ENCODE assay signal across 1 cellular context in genomic region chr1:18414872-18415447, GRCh38.
TF ChIP-seq lines count a peak whose summit lies in the region.

No MANE protein-coding gene starts in this region.

TF ChIP-seq in K562, 482 proteins besides CTCF, POLR2A, EP300 and RAD21 (continued from another document):
- TF ChIP-seq ZNF518B (CRISPR knock-in tag; IDR thresholded peaks at IDR 0.05) (no peak), ZNF668 (CRISPR knock-in tag; IDR thresholded peaks at IDR 0.05) (no peak), PTRF (tag; IDR thresholded peaks at IDR 0.05) (no peak), ATF7 (IDR thresholded peaks at IDR 0.05) (no peak), TEAD4 (IDR thresholded peaks at IDR 0.05; ENCODE audit: low read length) (peak; percentile 56; the same call in 1 of the 2 replicates), TEAD4 (CRISPR knock-in tag; IDR thresholded peaks at IDR 0.05; ENCODE audit: borderline replicate concordance) (no peak), AFF1 (IDR thresholded peaks at IDR 0.05; ENCODE audit: low read depth in 1 of 2, partially characterized antibody in 2 of 2) (no peak), ZNF655 (CRISPR knock-in tag; IDR thresholded peaks at IDR 0.05) (no peak), ZNF12 (CRISPR knock-in tag; IDR thresholded peaks at IDR 0.05) (no peak), E2F4 (CRISPR knock-in tag; IDR thresholded peaks at IDR 0.05; ENCODE audit: low read depth) (no peak), SP2 (IDR thresholded peaks at IDR 0.05; ENCODE audit: extremely low read depth, low read depth, low read length, poor library complexity, severe bottlenecking) (no peak), ZNF639 (CRISPR knock-in tag; conservative IDR thresholded peaks at IDR 0.05 in 1 of 2, IDR thresholded peaks at IDR 0.05 in 1 of 2) (peak in 1 of 2 experiments; percentile 32; a peak in 2 of 4 replicates), BRF1 (IDR thresholded peaks at IDR 0.05; ENCODE audit: borderline replicate concordance, extremely low read depth, insufficient read length) (no peak), ZHX1 (conservative IDR thresholded peaks at IDR 0.05; ENCODE audit: low read length) (no peak), VEZF1 (CRISPR knock-in tag; IDR thresholded peaks at IDR 0.05) (peak; percentile 73), JUNB (CRISPR knock-in tag; conservative IDR thresholded peaks at IDR 0.05) (0 out of 2 replicates have a peak, but pooled peaks have one; percentile 10), KLF6 (CRISPR knock-in tag; IDR thresholded peaks at IDR 0.05; ENCODE audit: borderline replicate concordance) (no peak; the same call in 1 of the 2 replicates), IRF2 (CRISPR knock-in tag; IDR thresholded peaks at IDR 0.05) (no peak), IFI16 (CRISPR knock-in tag; IDR thresholded peaks at IDR 0.05) (no peak), ZNF41 (CRISPR knock-in tag; conservative IDR thresholded peaks at IDR 0.05) (peak; percentile 46; the same call in 1 of the 2 replicates), PREB (CRISPR knock-in tag; IDR thresholded peaks at IDR 0.05) (no peak), ZNF239 (CRISPR knock-in tag; IDR thresholded peaks at IDR 0.05) (0 out of 2 replicates have a peak, but pooled peaks have one; percentile 22), SAFB2 (IDR thresholded peaks at IDR 0.05; ENCODE audit: borderline replicate concordance, low read depth, low read length, severe bottlenecking) (no peak), KDM5B (IDR thresholded peaks at IDR 0.05; ENCODE audit: insufficient replicate concordance, low read depth, low read length) (no peak), ZFP30 (CRISPR knock-in tag; IDR thresholded peaks at IDR 0.05; ENCODE audit: borderline replicate concordance) (no peak), NR2C1 (IDR thresholded peaks at IDR 0.05) (no peak), NR2C1 (tag; IDR thresholded peaks at IDR 0.05) (0 out of 2 replicates have a peak, but pooled peaks have one; percentile 17), ZNF282 (CRISPR knock-in tag; IDR thresholded peaks at IDR 0.05) (no peak), ZC3H4 (CRISPR knock-in tag; IDR thresholded peaks at IDR 0.05; ENCODE audit: borderline replicate concordance) (no peak), ZNF644 (tag; IDR thresholded peaks at IDR 0.05; ENCODE audit: low read depth) (no peak), TCFL5 (CRISPR knock-in tag; conservative IDR thresholded peaks at IDR 0.05) (no peak)
